8 cellular contexts compared by ENCODE assay signal in the genomic region with DNA sequence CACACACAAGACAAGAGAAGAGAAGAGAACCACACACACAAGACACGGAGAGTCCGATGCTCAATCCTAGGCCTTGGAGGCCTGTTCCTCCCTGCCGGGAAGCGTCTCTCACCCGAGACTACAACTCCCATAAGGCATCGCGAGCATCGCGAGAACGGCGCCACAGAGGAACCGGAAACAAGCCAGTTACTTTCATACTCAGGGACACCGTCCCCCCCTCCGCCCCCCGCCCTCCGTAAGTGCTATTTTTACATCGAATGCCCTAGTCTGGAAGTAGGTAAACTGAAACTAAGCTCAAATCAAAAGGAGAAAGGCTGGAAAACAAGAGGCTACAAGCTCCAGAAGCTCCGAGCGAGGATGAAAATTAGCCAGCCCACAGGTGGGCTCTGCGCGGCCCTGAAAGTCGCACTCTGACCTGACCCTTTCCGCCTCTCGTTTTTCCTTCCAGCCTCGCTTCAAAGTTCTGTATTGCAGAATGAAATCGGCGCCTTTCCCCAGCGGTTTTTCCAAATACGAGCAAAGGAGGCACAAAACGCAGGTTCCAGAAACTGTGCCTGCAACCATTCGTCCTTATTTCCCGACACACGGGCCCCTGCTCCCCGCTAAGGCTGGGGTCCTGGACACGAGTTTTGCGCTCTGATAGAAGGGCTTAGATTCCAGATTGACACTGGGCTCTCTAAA. TPM values are rescaled to one million over a fixed set of nuclear protein-coding genes. Genes with fewer than 3 reads are reported as not detected.
A peak's percentile ranks its signal among the peaks of the same experiment; 100 is the strongest.
DNase-seq lines count a peak whose midpoint lies in the region; ATAC-seq, FAIRE-seq and TF ChIP-seq lines count a peak whose summit lies in the region.

No MANE protein-coding gene starts in this region.

- H3K27me3 ChIP-seq in adrenal gland (no peaks in the 10 kb centered on the region), upper lobe of left lung (no peaks in the 10 kb centered on the region)

- H3K4me3 ChIP-seq in adrenal gland (peak overlapping the region; percentile 51 to 98 (median 77)), upper lobe of left lung (peak overlapping the region; percentile 57 to 84 (median 70))

- peak; percentile 63 for TF ChIP-seq POLR2A in GM12891 (IDR thresholded peaks at IDR 0.05; ENCODE audit: low read depth, low read length)
- TF ChIP-seq POLR2A in adrenal gland (IDR thresholded peaks at IDR 0.05) = peak; percentile 53 to 76
- TF ChIP-seq POLR2A in upper lobe of left lung (IDR thresholded peaks at IDR 0.05) = peak in 2 of 4 donors; percentile 29 to 76

- TF ChIP-seq CTCF in adrenal gland (IDR thresholded peaks at IDR 0.05) (peak in 4 of 6 experiments; percentile 15 to 40 (median 30)), upper lobe of left lung (IDR thresholded peaks at IDR 0.05) (peak in 1 of 6 experiments; percentile 21)

- peak; percentile 97 for FAIRE-seq in GM12891 (lab: Jason Lieb, UNC)

- H3K9me3 ChIP-seq in adrenal gland (replicated peaks in 1 of 3) = no peaks in the 10 kb centered on the region
- H3K9me3 ChIP-seq in upper lobe of left lung = no peaks in the 10 kb centered on the region

- TF ChIP-seq EP300 in upper lobe of left lung (IDR thresholded peaks at IDR 0.05) = no peak

- peak; percentile 75 for DNase-seq in GM12891 (ENCODE audit: insufficient read length, low spot score)
- peak; percentile 35 for DNase-seq in NCI-H1417 treated with DMSO at 0.1 percent for 48 hours (lab: John Stamatoyannopoulos, UW)
- peak; percentile 48 to 87 for DNase-seq in SW 1271 (lab: John Stamatoyannopoulos, UW)
- DNase-seq in adrenal gland = peak; percentile 97 to 99 (median 97)
- DNase-seq in left cardiac atrium = peak; percentile 96
- DNase-seq in posterior cingulate gyrus = peak; percentile 92 to 99 (median 97)
- DNase-seq in upper lobe of left lung = peak; percentile 86 to 95

- peaks cover 5 to 8% of the 10 kb centered on the region in 2 donors for H3K4me1 ChIP-seq in adrenal gland (replicated peaks in 1 of 2)
- H3K4me1 ChIP-seq in upper lobe of left lung = peaks cover 6 to 8% (median 7%) of the 10 kb centered on the region in 4 donors

- peak overlapping the region; percentile 91 to 100 (median 95) for H3K27ac ChIP-seq in adrenal gland
- H3K27ac ChIP-seq in upper lobe of left lung = peak overlapping the region; percentile 88 to 95 (median 93)

- no peaks in the 10 kb centered on the region for H3K36me3 ChIP-seq in adrenal gland (replicated peaks in 1 of 2)
- no peaks in the 10 kb centered on the region for H3K36me3 ChIP-seq in upper lobe of left lung

- ATAC-seq in HG02798 (IDR thresholded peaks at IDR 0.05; ENCODE audit: poor library complexity, unreplicated experiment) (peak; percentile 94), left cardiac atrium (peak; percentile 99 to 100), upper lobe of left lung (ENCODE audit: low FRiP score in 2 of 2) (peak; percentile 95 to 99)

- intact Hi-C loops in adrenal gland (cut with DNase I) = loop anchor here in 1 of 2 donors (10.0 kb wide), 1 partner anchor 355 kb away; no protein-coding TSS in a partner anchor
- intact Hi-C loops in left cardiac atrium (cut with DNase I) = no loop called here
- intact Hi-C loops in posterior cingulate gyrus (cut with DNase I) = loop anchor here (5.0 to 10.0 kb wide), 4 partner anchors 33 to 1055 kb away; a partner anchor contains a TSS

- 0 to 1% (median 1%) methylated on average over 20 to 36 of the region's 36 CpGs for WGBS in adrenal gland, 4 donors
- WGBS in upper lobe of left lung, 2 donors = 1% methylated on average over 33 to 36 of the region's 36 CpGs

TF ChIP-seq in GM12891, 5 proteins besides CTCF, POLR2A, EP300 and RAD21:
- TF ChIP-seq SPI1 (IDR thresholded peaks at IDR 0.05; ENCODE audit: low read depth, low read length) (peak; percentile 74), POLR2AphosphoS5 (IDR thresholded peaks at IDR 0.05; ENCODE audit: low read depth, low read length) (peak; percentile 64), PAX5 (IDR thresholded peaks at IDR 0.05; ENCODE audit: insufficient read depth, low read length, severe bottlenecking) (no peak), POU2F2 (IDR thresholded peaks at IDR 0.05; ENCODE audit: low read depth, low read length) (peak; percentile 58; the same call in 1 of the 2 replicates), TAF1 (IDR thresholded peaks at IDR 0.05; ENCODE audit: low read depth, low read length) (peak; percentile 81)

RNA-seq across cellular contexts. Expression of a gene that starts 11.5 kb away (rescaled TPM):
- polyA plus RNA-seq in GM12891 (2012; ENCODE audit: low read depth, missing spikeins) = 1.5 TPM
- 100 to 1,000 TPM in 2 of 8 donors, 10 to 100 TPM in 6; 38.7 to 228 (median 65.2) TPM for total RNA-seq in adrenal gland
- polyA plus RNA-seq in adrenal gland = 100 to 1,000 TPM in 1 of 3 donors, 10 to 100 TPM in 2; 21.0 to 134 (median 58.4) TPM
- total RNA-seq in left cardiac atrium = 1 to 10 TPM; 3.6 to 3.7 TPM
- total RNA-seq in upper lobe of left lung = 1 to 10 TPM in 4 of 6 donors, under 1 TPM in 1, not detected in 1; 0.60 to 2.7 (median 1.8) TPM

RNA-seq across cellular contexts. Expression of a gene that starts 35.0 kb away (rescaled TPM):
- 5.1 TPM for polyA plus RNA-seq in GM12891 (2012; ENCODE audit: low read depth, missing spikeins)
- 10 to 100 TPM; 20.6 to 51.8 (median 32.1) TPM for total RNA-seq in adrenal gland
- polyA plus RNA-seq in adrenal gland = 10 to 100 TPM; 14.8 to 25.9 (median 15.1) TPM
- 10 to 100 TPM; 14.1 to 14.8 TPM for total RNA-seq in left cardiac atrium
- 10 to 100 TPM; 10.1 to 37.7 (median 18.7) TPM for total RNA-seq in upper lobe of left lung

Comparison
In these comparisons a context has a peak if more than half of its experiments do, and no peak if none do; other contexts are left out.
1. Peak in every context shown above with its lines: DNase-seq, ATAC-seq, H3K4me3 ChIP-seq and H3K27ac ChIP-seq.
2. DNase-seq: peak in every context shown above with its lines; median percentile 97 in adrenal gland; 97 in posterior cingulate gyrus; 96 in left cardiac atrium; 90 in upper lobe of left lung; 75 in GM12891; 68 in SW 1271; 35 in NCI-H1417 treated with DMSO at 0.1 percent for 48 hours.
3. RNA of a gene that starts 11.5 kb away (total RNA-seq): 38.7 to 228 TPM in adrenal gland; 3.6 to 3.7 TPM in left cardiac atrium and 0.60 to 2.7 TPM in upper lobe of left lung; every median in the first group is over 4 times any median in the second.